18 cellular contexts compared by ENCODE assay signal in the genomic region with DNA sequence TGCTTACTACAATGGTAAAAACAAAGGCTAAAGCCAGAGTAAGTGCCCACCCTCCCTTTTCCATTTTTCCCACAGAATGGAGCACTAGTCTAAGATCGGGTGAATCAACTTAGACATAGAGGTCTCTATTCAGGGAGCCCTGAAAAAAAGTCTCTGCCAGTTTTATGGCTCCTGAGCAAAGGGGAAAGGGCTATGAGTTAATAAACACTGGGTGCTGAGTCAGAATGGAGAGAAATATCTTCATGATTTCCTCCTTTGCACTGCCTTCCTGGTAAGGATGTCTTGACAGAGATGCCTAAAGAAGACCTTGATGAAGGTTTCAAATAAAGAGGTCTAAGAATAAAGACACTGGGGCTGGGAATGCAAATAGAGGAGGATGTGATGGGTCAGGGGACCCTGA.
DNase-seq lines count a peak whose midpoint lies in the region; ATAC-seq, FAIRE-seq and TF ChIP-seq lines count a peak whose summit lies in the region.
"Had no signal": no experiment of that assay in that cellular context is flagged by ENCODE, and none has a peak within 500 bp of the region (broad histone marks: within the 10 kb centered on the region; RNA-seq: fewer than 3 reads in every experiment).

No MANE protein-coding gene starts in this region.

- H3K36me3 ChIP-seq in GM23338 (ENCODE audit: insufficient read depth), result no peaks in the 10 kb centered on the region
- H3K36me3 ChIP-seq in PC-3 (ENCODE audit: low read depth, low read length), result no peaks in the 10 kb centered on the region
- H3K36me3 ChIP-seq in keratinocyte (ENCODE audit: control insufficient read depth in 2 of 2, extremely low read depth in 1 of 2, insufficient read depth in 2 of 2, low read length in 2 of 2), result no peaks in the 10 kb centered on the region
- no peaks in the 10 kb centered on the region for H3K36me3 ChIP-seq in GM23248 (ENCODE audit: low read depth)

- H3K9ac ChIP-seq in PC-3 (ENCODE audit: low read length) (no peak overlapping the region), keratinocyte (ENCODE audit: control insufficient read depth, extremely low read depth, insufficient read depth, low read length) (no peak overlapping the region), GM23248 (no peak overlapping the region)

- peak overlapping the region; percentile 48; the same call in 1 of the 2 replicates for H2AFZ ChIP-seq in GM23338
- 0 out of 2 replicates have a peak overlapping the region, but pooled peaks have one; percentile 16 for H2AFZ ChIP-seq in PC-3 (ENCODE audit: low read length)
- H2AFZ ChIP-seq in keratinocyte (ENCODE audit: control insufficient read depth, low read length), result no peak overlapping the region
- no peak overlapping the region for H2AFZ ChIP-seq in GM23248

- H3F3A ChIP-seq in GM23338 (replicated peaks; ENCODE audit: low read depth) (no peaks in the 10 kb centered on the region), PC-3 (ENCODE audit: low read length, unreplicated experiment) (no peaks in the 10 kb centered on the region), GM23248 (ENCODE audit: insufficient read depth) (no peaks in the 10 kb centered on the region)

- H3K9me1 ChIP-seq in keratinocyte (ENCODE audit: control insufficient read depth, extremely low read depth, insufficient read depth, low read length), result no peaks in the 10 kb centered on the region

- peaks cover 5% of the 10 kb centered on the region for H3K9me2 ChIP-seq in GM23338 (ENCODE audit: insufficient read depth)
- H3K9me2 ChIP-seq in PC-3 (replicated peaks; ENCODE audit: low read length), result no peaks in the 10 kb centered on the region; the same call in 1 of the 2 replicates
- H3K9me2 ChIP-seq in GM23248 (ENCODE audit: insufficient read depth), result no peaks in the 10 kb centered on the region

- dilution Hi-C loops in keratinocyte (cut with MboI; ENCODE audit: extremely low pct_ligation_motif_present, low sequenced_read_pairs), result no loop called here

- H3K4me3 Mint-ChIP-seq in GM23338, result no peak overlapping the region
- H3K4me3 Mint-ChIP-seq: CD4-positive, CD25-positive, alpha-beta regulatory T cell had no signal

- H3K9me3 ChIP-seq in PC-3 (ENCODE audit: low read length), result no peaks in the 10 kb centered on the region
- no peaks in the 10 kb centered on the region for H3K9me3 ChIP-seq in keratinocyte (ENCODE audit: control insufficient read depth, low read depth, low read length)
- H3K9me3 ChIP-seq in GM23248 (ENCODE audit: low read depth), result no peaks in the 10 kb centered on the region
- H3K9me3 ChIP-seq: Caco-2 had no signal

- FAIRE-seq in keratinocyte (lab: Jason Lieb, UNC), result peak; percentile 32
- FAIRE-seq: GM12878 had no signal

- intact Hi-C loops in PC-3 (cut with micrococcal nuclease), result no loop called here

- peaks cover 17% of the 10 kb centered on the region for H3K9me3 Mint-ChIP-seq in GM23338

- H3K27ac Mint-ChIP-seq in GM23338, result no peak overlapping the region; the same call in 1 of the 2 replicates
- H3K27ac Mint-ChIP-seq: CD4-positive, CD25-positive, alpha-beta regulatory T cell had no signal

- TF ChIP-seq CTCF in GM23338 (conservative IDR thresholded peaks at IDR 0.05; ENCODE audit: low read depth in 2 of 2) (no peak), PC-3 (conservative IDR thresholded peaks at IDR 0.05; ENCODE audit: low read depth, low read length) (no peak), keratinocyte (optimal IDR thresholded peaks at IDR 0.05 in 1 of 3, IDR thresholded peaks at IDR 0.05 in 1 of 3, conservative IDR thresholded peaks at IDR 0.05 in 1 of 3; ENCODE audit: extremely low read depth in 1 of 3, insufficient read depth in 2 of 3, low read length in 3 of 3) (no peak)

- H3K79me2 ChIP-seq in GM23338 (replicated peaks; ENCODE audit: insufficient read depth), result no peaks in the 10 kb centered on the region
- no peaks in the 10 kb centered on the region for H3K79me2 ChIP-seq in PC-3 (ENCODE audit: low read length)
- no peaks in the 10 kb centered on the region for H3K79me2 ChIP-seq in keratinocyte (ENCODE audit: control insufficient read depth, insufficient read depth, low read length)
- no peaks in the 10 kb centered on the region for H3K79me2 ChIP-seq in GM23248 (ENCODE audit: insufficient read depth)

- in situ Hi-C loops in GM23248 (cut with MboI), result no loop called here

- no peak for ATAC-seq in GM23338
- peak; percentile 96 for ATAC-seq in PC-3
- ATAC-seq in HG03175 (IDR thresholded peaks at IDR 0.05; ENCODE audit: unreplicated experiment), result no peak
- ATAC-seq: GM12878 had no signal

- WGBS in GM23248 (ENCODE audit: low coverage in 1 of 2, low lambda C conversion rate in 2 of 2, missing lambda C conversion rate in 2 of 2), 2 experiments, result 27 to 29% methylated on average over 1 of the region's 1 CpG

- no peak for DNase-seq in GM23338 (ENCODE audit: low spot score)
- DNase-seq in PC-3, result peak; percentile 63
- no peak for DNase-seq in keratinocyte (ENCODE audit: low read depth, low spot score)
- peak; percentile 68 for DNase-seq in renal cortical epithelial cell (ENCODE audit: low read depth)
- no peak for DNase-seq in hepatic stellate cell (ENCODE audit: low spot score)
- no peak for DNase-seq in GM23248
- DNase-seq: Caco-2; CD4-positive, CD25-positive, alpha-beta regulatory T cell; DMS79; H7; NCI-H1105 treated with DMSO at 0.1 percent for 48 hours; NCI-H187; NCI-H345; NCI-H526; OCI-M1 had no signal

- no peaks in the 10 kb centered on the region for H3K4me1 Mint-ChIP-seq in GM23338

- H3K4me2 ChIP-seq in GM23338, result no peak overlapping the region
- no peak overlapping the region for H3K4me2 ChIP-seq in PC-3 (ENCODE audit: low read length)
- no peak overlapping the region for H3K4me2 ChIP-seq in keratinocyte (ENCODE audit: control insufficient read depth, extremely low read depth, insufficient read depth, low read depth, low read length)
- no peak overlapping the region for H3K4me2 ChIP-seq in GM23248 (ENCODE audit: unreplicated experiment)

- peaks cover 2% of the 10 kb centered on the region for H3K27me3 Mint-ChIP-seq in GM23338 (ENCODE audit: insufficient read depth, low read depth, poor library complexity)
- H3K27me3 Mint-ChIP-seq: CD4-positive, CD25-positive, alpha-beta regulatory T cell had no signal

- POLR2A ChIA-PET in PC-3 (lab: Charles Lee; ENCODE audit: unreplicated experiment), result no interaction called here

- H4K20me1 ChIP-seq in GM23338 (replicated peaks; ENCODE audit: insufficient read depth) (no peaks in the 10 kb centered on the region), PC-3 (ENCODE audit: low read length) (no peaks in the 10 kb centered on the region), keratinocyte (ENCODE audit: control insufficient read depth, extremely low read depth, insufficient read depth, low read length) (no peaks in the 10 kb centered on the region), GM23248 (ENCODE audit: insufficient read depth) (no peaks in the 10 kb centered on the region)

- peaks cover 24% of the 10 kb centered on the region for H3K36me3 Mint-ChIP-seq in GM23338 (ENCODE audit: low read depth)
- H3K36me3 Mint-ChIP-seq: CD4-positive, CD25-positive, alpha-beta regulatory T cell had no signal

- no peak overlapping the region for H3K27ac ChIP-seq in GM23338 (ENCODE audit: low read depth)
- H3K27ac ChIP-seq in PC-3 (ENCODE audit: low read length), result no peak overlapping the region
- H3K27ac ChIP-seq in keratinocyte (ENCODE audit: control insufficient read depth, insufficient read depth, low read length), result no peak overlapping the region
- H3K27ac ChIP-seq in GM23248, result no peak overlapping the region
- H3K27ac ChIP-seq: RWPE1 had no signal

- H3K27me3 ChIP-seq in GM23338 (ENCODE audit: insufficient read depth) (no peaks in the 10 kb centered on the region), PC-3 (ENCODE audit: low read length) (no peaks in the 10 kb centered on the region), keratinocyte (ENCODE audit: control insufficient read depth, extremely low read depth, insufficient read depth, low read length) (no peaks in the 10 kb centered on the region), GM23248 (replicated peaks; ENCODE audit: insufficient read depth) (no peaks in the 10 kb centered on the region)

- no TSS peak for BruUV-seq in PC-3 (replicated peaks; lab: Mats Ljungman, UMichigan)

- no peak overlapping the region for H3K4me3 ChIP-seq in GM23338
- no peak overlapping the region for H3K4me3 ChIP-seq in PC-3 (ENCODE audit: low read length)
- no peak overlapping the region for H3K4me3 ChIP-seq in keratinocyte (ENCODE audit: control insufficient read depth in 2 of 3, extremely low read depth in 1 of 3, insufficient read depth in 2 of 3, low read depth in 1 of 3, low read length in 3 of 3)
- no peak overlapping the region for H3K4me3 ChIP-seq in GM23248
- H3K4me3 ChIP-seq: GM12878 had no signal

- no peaks in the 10 kb centered on the region for H3K4me1 ChIP-seq in GM23338 (ENCODE audit: insufficient read depth)
- H3K4me1 ChIP-seq in PC-3 (ENCODE audit: insufficient read depth, low read length), result no peaks in the 10 kb centered on the region
- H3K4me1 ChIP-seq in keratinocyte (ENCODE audit: control insufficient read depth, extremely low read depth, insufficient read depth, low read length), result no peaks in the 10 kb centered on the region
- no peaks in the 10 kb centered on the region for H3K4me1 ChIP-seq in GM23248 (ENCODE audit: insufficient read depth)
- H3K4me1 ChIP-seq: Caco-2 had no signal

- CTCF ChIA-PET in PC-3 (lab: Charles Lee), result no interaction called here

TF ChIP-seq in GM23338, 12 proteins besides CTCF, POLR2A, EP300 and RAD21:
- TF ChIP-seq EZH2 (IDR thresholded peaks at IDR 0.05; ENCODE audit: low read depth, unreplicated experiment) (no peak), POLR2AphosphoS5 (IDR thresholded peaks at IDR 0.05; ENCODE audit: low read depth) (no peak), ZNF114 (CRISPR knock-in tag; IDR thresholded peaks at IDR 0.05) (no peak)
- TF ChIP-seq, protein P1, sequence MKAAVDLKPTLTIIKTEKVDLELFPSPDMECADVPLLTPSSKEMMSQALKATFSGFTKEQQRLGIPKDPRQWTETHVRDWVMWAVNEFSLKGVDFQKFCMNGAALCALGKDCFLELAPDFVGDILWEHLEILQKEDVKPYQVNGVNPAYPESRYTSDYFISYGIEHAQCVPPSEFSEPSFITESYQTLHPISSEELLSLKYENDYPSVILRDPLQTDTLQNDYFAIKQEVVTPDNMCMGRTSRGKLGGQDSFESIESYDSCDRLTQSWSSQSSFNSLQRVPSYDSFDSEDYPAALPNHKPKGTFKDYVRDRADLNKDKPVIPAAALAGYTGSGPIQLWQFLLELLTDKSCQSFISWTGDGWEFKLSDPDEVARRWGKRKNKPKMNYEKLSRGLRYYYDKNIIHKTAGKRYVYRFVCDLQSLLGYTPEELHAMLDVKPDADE (IDR thresholded peaks at IDR 0.05), result no peak

Comparison
In these comparisons a context has a peak if more than half of its experiments do, and no peak if none do; other contexts are left out.
1. DNase-seq: peak in PC-3 (single experiment) and renal cortical epithelial cell (single experiment); none in GM23338 (single experiment), keratinocyte (single experiment), hepatic stellate cell (single experiment) and GM23248 (single experiment).
2. H2AFZ ChIP-seq: peak in GM23338 (single experiment) and PC-3 (single experiment); none in keratinocyte (single experiment) and GM23248 (single experiment).